ENCODE assay signal across 10 cellular contexts in the genomic region with DNA sequence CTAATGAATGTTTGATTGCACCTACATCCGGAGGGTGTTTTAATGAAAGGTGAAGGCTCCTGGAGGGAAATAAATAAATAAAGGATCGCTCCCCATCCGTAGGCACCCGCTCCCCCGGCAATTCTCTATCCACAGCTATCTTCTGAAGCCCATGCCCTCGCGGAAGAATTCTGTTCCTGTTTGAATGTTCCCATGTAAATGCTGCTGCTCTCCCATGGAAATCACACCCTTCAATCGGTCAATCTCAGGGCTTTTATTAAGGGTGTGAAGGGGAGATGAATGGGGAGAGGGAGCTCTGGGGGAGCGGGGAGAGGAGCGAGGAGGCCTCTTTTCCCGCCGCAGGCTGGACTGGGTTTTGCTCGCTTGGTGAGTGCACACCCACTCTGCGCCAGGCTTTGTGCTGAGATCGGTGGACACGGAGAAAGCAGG. TPM values are rescaled to one million over a fixed set of nuclear protein-coding genes. Genes with fewer than 3 reads are reported as not detected.
DNase-seq lines count a peak whose midpoint lies in the region; ATAC-seq and TF ChIP-seq lines count a peak whose summit lies in the region.
"Had no signal": no experiment of that assay in that cellular context is flagged by ENCODE, and none has a peak within 500 bp of the region (broad histone marks: within the 10 kb centered on the region; RNA-seq: fewer than 3 reads in every experiment).

No MANE protein-coding gene starts in this region.

- intact Hi-C loops in left cardiac atrium (cut with DNase I) = loop anchor here (5.0 kb wide), 2 partner anchors 109 to 174 kb away; partner anchors contain the start of gene PCDH1 (in 1 of the 2)

- no peak overlapping the region for H3K9ac ChIP-seq in mesendoderm (ENCODE audit: low read length)

- H2AK5ac ChIP-seq in mesendoderm (ENCODE audit: low read length) = no peak overlapping the region

- no peak overlapping the region for H2BK15ac ChIP-seq in mesendoderm (replicated peaks; ENCODE audit: low read depth)

- no CpG with 5 or more reads among the region's 16 CpGs for WGBS in mesendoderm (ENCODE audit: extremely low coverage, insufficient coverage, low lambda C conversion rate)
- WGBS in upper lobe of left lung, 2 donors = 15 to 19% methylated on average over 14 to 16 of the region's 16 CpGs

- H3K18ac ChIP-seq in mesendoderm (ENCODE audit: low read length) = no peak overlapping the region

- H3K4me1 ChIP-seq in right atrium auricular region = peaks cover 0 to 18% of the 10 kb centered on the region in 2 donors
- peaks cover 5% of the 10 kb centered on the region for H3K4me1 ChIP-seq in mesendoderm (ENCODE audit: control insufficient read depth, low read depth, low read length)
- peaks cover 15 to 21% (median 18%) of the 10 kb centered on the region in 4 donors for H3K4me1 ChIP-seq in upper lobe of left lung

- no peaks in the 10 kb centered on the region for H3K36me3 Mint-ChIP-seq in brain

- H3K79me2 ChIP-seq in mesendoderm (ENCODE audit: control insufficient read depth, insufficient read depth, low read length) = no peaks in the 10 kb centered on the region

- no peaks in the 10 kb centered on the region for H3K79me1 ChIP-seq in mesendoderm (ENCODE audit: low read length)

- H3K4me3 ChIP-seq in right atrium auricular region (peak overlapping the region; percentile 33 to 57), mesendoderm (ENCODE audit: low read length) (no peak overlapping the region), upper lobe of left lung (peak overlapping the region in 3 of 4 donors; percentile 37 to 61 (median 59))

- peak overlapping the region; percentile 98 for H3K4me2 ChIP-seq in mesendoderm (ENCODE audit: low read length)

- H3K36me3 ChIP-seq in right atrium auricular region (no peaks in the 10 kb centered on the region), mesendoderm (ENCODE audit: control insufficient read depth, insufficient read depth, low read length) (no peaks in the 10 kb centered on the region), upper lobe of left lung (no peaks in the 10 kb centered on the region)

- no peak for DNase-seq in right atrium auricular region (ENCODE audit: low spot score)
- no peak for DNase-seq in left cardiac atrium
- no peak for DNase-seq in mesendoderm
- no peak for DNase-seq in upper lobe of left lung
- no peak for DNase-seq in NCI-H510A (lab: John Stamatoyannopoulos, UW)
- DNase-seq in NK-92 treated with Interleukin-12 subunit alpha and Interleukin-12 subunit beta, amount 100 ng/mL, for 24 hours (lab: John Stamatoyannopoulos, UW) = no peak
- DNase-seq in NCI-H128 (lab: John Stamatoyannopoulos, UW; ENCODE audit: unreplicated experiment) = no peak
- DNase-seq: GDM1, HCEC 1CT had no signal

- peaks cover 7% of the 10 kb centered on the region for H3K27me3 Mint-ChIP-seq in brain

- ATAC-seq in left cardiac atrium (no peak), upper lobe of left lung (ENCODE audit: low FRiP score in 2 of 2) (no peak)

- H3K27ac ChIP-seq in right atrium auricular region (no peak overlapping the region), mesendoderm (ENCODE audit: low read depth, low read length) (no peak overlapping the region), upper lobe of left lung (peak overlapping the region in 1 of 4 donors; percentile 58)

- no peak for TF ChIP-seq EP300 in upper lobe of left lung (IDR thresholded peaks at IDR 0.05)

- H3K27me3 ChIP-seq in right atrium auricular region = no peaks in the 10 kb centered on the region
- peaks cover 17% of the 10 kb centered on the region for H3K27me3 ChIP-seq in mesendoderm (ENCODE audit: insufficient read depth, low read length, poor library complexity)
- H3K27me3 ChIP-seq in upper lobe of left lung = peaks cover 0 to 6% (median 2%) of the 10 kb centered on the region in 4 donors

- no peak overlapping the region for H2BK120ac ChIP-seq in mesendoderm (ENCODE audit: low read depth, low read length)

- H3K9me3 Mint-ChIP-seq in brain = peaks cover 0 to 3% (median 0%) of the 10 kb centered on the region in 5 experiments

- peak overlapping the region; percentile 81 for H3K56ac ChIP-seq in mesendoderm (ENCODE audit: low read length)

- H3K4me1 Mint-ChIP-seq in brain = peaks cover 24% of the 10 kb centered on the region

- no peaks in the 10 kb centered on the region for H3K9me3 ChIP-seq in right atrium auricular region
- H3K9me3 ChIP-seq in upper lobe of left lung = no peaks in the 10 kb centered on the region

- H4K5ac ChIP-seq in mesendoderm (ENCODE audit: low read length) = no peak overlapping the region

- H3K4ac ChIP-seq in mesendoderm (ENCODE audit: low read depth, low read length) = no peak overlapping the region

- H3K23ac ChIP-seq in mesendoderm (ENCODE audit: low read length) = no peak overlapping the region

- no peak overlapping the region for H3K4me3 Mint-ChIP-seq in brain

- no peak overlapping the region for H2BK5ac ChIP-seq in mesendoderm (ENCODE audit: low read length)

- no peak overlapping the region for H4K8ac ChIP-seq in mesendoderm (ENCODE audit: low read depth, low read length)

- TF ChIP-seq CTCF in right atrium auricular region (IDR thresholded peaks at IDR 0.05) (no peak), brain (conservative IDR thresholded peaks at IDR 0.05) (no peak), upper lobe of left lung (IDR thresholded peaks at IDR 0.05) (no peak)

- TF ChIP-seq POLR2A in upper lobe of left lung (IDR thresholded peaks at IDR 0.05) = no peak

- peak overlapping the region in 3 of 5 experiments; percentile 39 to 90 (median 89) for H3K27ac Mint-ChIP-seq in brain

RNA-seq across cellular contexts. Expression of gene ARAP3, which starts 21.1 kb away (rescaled TPM):
- total RNA-seq in right atrium auricular region (10 to 100 TPM in 1 of 2 donors, 1 to 10 TPM in 1; 5.6 to 12.5 TPM), left cardiac atrium (10 to 100 TPM; 10.1 to 18.7 TPM), upper lobe of left lung (10 to 100 TPM; 10.1 to 43.0 (median 27.7) TPM)
- polyA plus RNA-seq in brain (ENCODE audit: insufficient read depth, low read depth, low replicate concordance) = 3.5 TPM
- 8.7 TPM for polyA plus RNA-seq in mesendoderm (2013, experiment 1 of 2)
- 8.7 TPM for polyA plus RNA-seq in mesendoderm (2013, experiment 2 of 2)

RNA-seq across cellular contexts. Expression of gene FCHSD1, which starts 51.9 kb away (rescaled TPM):
- total RNA-seq in right atrium auricular region (1 to 10 TPM; 5.1 to 6.4 TPM), left cardiac atrium (1 to 10 TPM; 6.1 to 7.3 TPM), upper lobe of left lung (100 to 1,000 TPM in 1 of 6 donors, 10 to 100 TPM in 5; 10.2 to 106 (median 32.7) TPM)
- polyA plus RNA-seq in brain (ENCODE audit: insufficient read depth, low read depth, low replicate concordance) = 4.0 TPM
- polyA plus RNA-seq in mesendoderm (2013, experiment 1 of 2) = 7.9 TPM
- 8.7 TPM for polyA plus RNA-seq in mesendoderm (2013, experiment 2 of 2)
